Comparison of ENCODE assay signal across 19 cellular contexts in the genomic region with DNA sequence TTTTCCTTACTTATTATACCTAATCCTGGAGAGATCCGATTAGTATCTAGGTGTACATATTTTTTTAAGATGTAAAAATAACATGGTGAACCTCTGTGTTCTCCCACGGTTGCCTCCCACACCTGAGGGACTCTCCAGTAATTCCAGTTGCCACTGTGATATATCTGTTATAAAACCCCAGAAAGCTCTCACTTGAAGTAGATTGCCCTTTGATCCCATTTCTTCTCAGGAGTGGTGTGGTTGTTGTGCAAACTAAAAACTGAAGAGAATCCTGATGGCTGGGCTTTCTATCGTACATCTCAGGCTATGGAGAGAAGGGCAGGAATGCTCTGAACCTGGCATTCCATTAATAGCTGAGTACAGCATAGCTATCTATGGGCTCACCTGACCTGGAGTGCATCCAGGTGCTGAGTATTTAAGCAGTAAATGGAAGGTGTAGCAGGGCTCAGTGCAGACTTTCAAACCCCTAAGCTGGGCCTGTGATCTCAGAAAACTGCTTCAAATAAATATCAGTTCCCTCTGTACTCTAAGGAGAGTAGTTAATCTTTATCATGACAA. TPM values are rescaled to one million over a fixed set of nuclear protein-coding genes. Genes with fewer than 3 reads are reported as not detected.
A peak's percentile ranks its signal among the peaks of the same experiment; 100 is the strongest.
DNase-seq lines count a peak whose midpoint lies in the region; ATAC-seq, FAIRE-seq and TF ChIP-seq lines count a peak whose summit lies in the region.
"Had no signal": no experiment of that assay in that cellular context is flagged by ENCODE, and none has a peak within 500 bp of the region (broad histone marks: within the 10 kb centered on the region; RNA-seq: fewer than 3 reads in every experiment).

No MANE protein-coding gene starts in this region.

- H2BK5ac ChIP-seq in H1 (ENCODE audit: low read depth, low read length) = no peak overlapping the region

- no peak overlapping the region for H2BK15ac ChIP-seq in H1 (ENCODE audit: low read length)

- H3K4me1 Mint-ChIP-seq in stimulated activated effector memory CD8-positive, alpha-beta T cell treated with anti-CD3 and anti-CD28 coated beads, Interleukin-12 subunit alpha, Interleukin-12 subunit beta, amount 100 ng/mL, for 72 hours = no peaks in the 10 kb centered on the region

- H4K91ac ChIP-seq in H1 (replicated peaks; ENCODE audit: insufficient read length, low read length) = no peak overlapping the region

- no peak overlapping the region for H3K56ac ChIP-seq in H1 (replicated peaks; ENCODE audit: insufficient read length, low read depth, low read length)

- H3K27ac ChIP-seq in RWPE1 (no peak overlapping the region), H1 (ENCODE audit: low read depth, low read length) (no peak overlapping the region), left lung (no peak overlapping the region), sigmoid colon (no peak overlapping the region)
- H3K27ac ChIP-seq: C4-2B had no signal

- H4K5ac ChIP-seq in H1 (ENCODE audit: insufficient read length, low read depth, low read length) = no peak overlapping the region

- no peaks in the 10 kb centered on the region for H3K9me3 ChIP-seq in H1 (ENCODE audit: insufficient read depth in 2 of 2, low read depth in 1 of 2, low read length in 1 of 2)
- H3K9me3 ChIP-seq in left lung = no peaks in the 10 kb centered on the region
- no peaks in the 10 kb centered on the region for H3K9me3 ChIP-seq in sigmoid colon

- H3K27me3 ChIP-seq in H1 (replicated peaks in 1 of 4; ENCODE audit: control insufficient read depth in 3 of 4, extremely low read depth in 1 of 4, insufficient read depth in 3 of 4, low read length in 3 of 4) = no peaks in the 10 kb centered on the region
- H3K27me3 ChIP-seq in left lung = no peaks in the 10 kb centered on the region
- H3K27me3 ChIP-seq in sigmoid colon = no peaks in the 10 kb centered on the region

- peak; percentile 5 for DNase-seq in RWPE1 (ENCODE audit: low spot score)
- no peak for DNase-seq in H1 (ENCODE audit: low read depth in 1 of 2, low spot score in 2 of 2)
- DNase-seq in left lung = peak in 1 of 2 donors; percentile 41
- DNase-seq in stimulated activated effector memory CD8-positive, alpha-beta T cell treated with anti-CD3 and anti-CD28 coated beads, Interleukin-12 subunit alpha, Interleukin-12 subunit beta, amount 100 ng/mL, for 72 hours (ENCODE audit: low spot score in 2 of 2) = no peak
- no peak for DNase-seq in activated CD4-positive, alpha-beta T cell treated with anti-CD3 and anti-CD28 coated beads, Interleukin-2, amount 50 U/mL, for 48 hours
- DNase-seq in sigmoid colon = no peak
- no peak for DNase-seq in GM20000 (ENCODE audit: low spot score)
- DNase-seq: DMS 273 treated with DMSO at 0.1 percent for 48 hours, NCI-H1048, NCI-H1436 treated with DMSO at 0.1 percent for 48 hours, NCI-H2029 treated with DMSO at 0.1 percent for 48 hours, NCI-H524, SIG-M5 had no signal

- H3K9me3 Mint-ChIP-seq in stimulated activated effector memory CD8-positive, alpha-beta T cell treated with anti-CD3 and anti-CD28 coated beads, Interleukin-12 subunit alpha, Interleukin-12 subunit beta, amount 100 ng/mL, for 72 hours = no peaks in the 10 kb centered on the region

- no peaks in the 10 kb centered on the region for H3K36me3 Mint-ChIP-seq in stimulated activated effector memory CD8-positive, alpha-beta T cell treated with anti-CD3 and anti-CD28 coated beads, Interleukin-12 subunit alpha, Interleukin-12 subunit beta, amount 100 ng/mL, for 72 hours

- POLR2A ChIA-PET in RWPE1 (lab: Yijun Ruan, JAX; ENCODE audit: low non-redundant PET) = no interaction called here
- POLR2A ChIA-PET in H1 (lab: Charles Lee; ENCODE audit: partially characterized antibody) = no interaction called here

- TF ChIP-seq CTCF in RWPE1 (conservative IDR thresholded peaks at IDR 0.05; ENCODE audit: low read depth) = no peak
- no peak for TF ChIP-seq CTCF in H1 (IDR thresholded peaks at IDR 0.05; ENCODE audit: control extremely low read depth in 1 of 3, insufficient read depth in 1 of 3, low read depth in 1 of 3, low read length in 3 of 3)
- no peak for TF ChIP-seq CTCF in left lung (IDR thresholded peaks at IDR 0.05)
- TF ChIP-seq CTCF in sigmoid colon (IDR thresholded peaks at IDR 0.05) = no peak
- TF ChIP-seq CTCF in GM20000 (IDR thresholded peaks at IDR 0.05; ENCODE audit: extremely low read depth, missing control alignments) = no peak

- ATAC-seq in left lung (peak; percentile 81), HG02981 (IDR thresholded peaks at IDR 0.05; ENCODE audit: unreplicated experiment) (no peak)
- ATAC-seq in stimulated activated effector memory CD8-positive, alpha-beta T cell treated with anti-CD3 and anti-CD28 coated beads, Interleukin-12 subunit alpha, Interleukin-12 subunit beta, amount 100 ng/mL, for 72 hours = peak; percentile 37

- no peak overlapping the region for H2AK5ac ChIP-seq in H1 (ENCODE audit: low read depth, low read length)

- no peak for TF ChIP-seq RAD21 in H1 (IDR thresholded peaks at IDR 0.05 in 1 of 2, conservative IDR thresholded peaks at IDR 0.05 in 1 of 2; ENCODE audit: low read depth in 2 of 2, low read length in 2 of 2)

- no peak overlapping the region for H3K27ac Mint-ChIP-seq in stimulated activated effector memory CD8-positive, alpha-beta T cell treated with anti-CD3 and anti-CD28 coated beads, Interleukin-12 subunit alpha, Interleukin-12 subunit beta, amount 100 ng/mL, for 72 hours

- H3K14ac ChIP-seq in H1 (ENCODE audit: insufficient read length) = no peak overlapping the region

- whole genome bisulfite sequencing in H1 (ENCODE audit: extremely low coverage in 1 of 2, insufficient coverage in 1 of 2, insufficient read length in 1 of 2, insufficient replicate concordance in 2 of 2, low coverage in 1 of 2, low lambda C conversion rate in 2 of 2, missing lambda C conversion rate in 1 of 2), 2 experiments = 88% methylated on average over 3 of the region's 3 CpGs; no CpG with 5 or more reads in 1 of the 2 experiments
- 17 to 72% methylated on average over 3 of the region's 3 CpGs for WGBS in sigmoid colon, 2 donors

- TF ChIP-seq POLR2A in H1 (IDR thresholded peaks at IDR 0.05; ENCODE audit: control extremely low read depth in 1 of 2, low read depth in 2 of 2, low read length in 2 of 2) (no peak), sigmoid colon (IDR thresholded peaks at IDR 0.05) (no peak)

- CTCF ChIA-PET in RWPE1 (lab: Yijun Ruan, JAX) (no interaction called here), H1 (lab: Charles Lee; ENCODE audit: partially characterized antibody) (interaction anchor here (1.2 to 3.1 kb wide), 3 partner anchors 12 to 335 kb away, joined by 4 to 8 read pairs (median 4); no protein-coding TSS in a partner anchor)

- no peaks in the 10 kb centered on the region for H4K20me1 ChIP-seq in H1 (replicated peaks in 1 of 2; ENCODE audit: control insufficient read depth in 1 of 2, insufficient read depth in 2 of 2, low read length in 2 of 2)

- H2BK120ac ChIP-seq in H1 (replicated peaks; ENCODE audit: low read depth, low read length) = no peak overlapping the region

- no peak overlapping the region for H3K18ac ChIP-seq in H1 (ENCODE audit: extremely low read depth, low read length)

- no peaks in the 10 kb centered on the region for H3K79me1 ChIP-seq in H1 (ENCODE audit: low read depth, low read length)

- no peak overlapping the region for H4K8ac ChIP-seq in H1 (ENCODE audit: extremely low read depth, insufficient read depth, low read length)

- no peak overlapping the region for H3K23ac ChIP-seq in H1 (ENCODE audit: insufficient read length)

- no peak overlapping the region for H3K4me3 ChIP-seq in H1 (ENCODE audit: extremely low read depth in 1 of 4, insufficient read depth in 2 of 4, low read depth in 3 of 4, low read length in 4 of 4)
- H3K4me3 ChIP-seq in left lung = no peak overlapping the region
- H3K4me3 ChIP-seq in sigmoid colon = no peak overlapping the region

- no peaks in the 10 kb centered on the region for H3K79me2 ChIP-seq in H1 (ENCODE audit: control insufficient read depth in 1 of 2, insufficient read depth in 2 of 2, low read length in 2 of 2)

- no peaks in the 10 kb centered on the region for H3K36me3 ChIP-seq in H1 (ENCODE audit: control insufficient read depth in 2 of 4, insufficient read depth in 4 of 4, low read length in 3 of 4)
- H3K36me3 ChIP-seq in left lung = no peaks in the 10 kb centered on the region
- no peaks in the 10 kb centered on the region for H3K36me3 ChIP-seq in sigmoid colon

- no peak overlapping the region for H2BK12ac ChIP-seq in H1 (ENCODE audit: low read depth, low read length)

- intact Hi-C loops in left lung (cut with DNase I) = no loop called here
- intact Hi-C loops in sigmoid colon (cut with DNase I) = no loop called here

- no peak overlapping the region for H3K4me2 ChIP-seq in H1 (ENCODE audit: insufficient read depth in 1 of 2, low read depth in 2 of 2, low read length in 2 of 2)

- H2AFZ ChIP-seq in H1 (ENCODE audit: low read length) = 0 out of 2 replicates have a peak overlapping the region, but pooled peaks have one; percentile 21

- H3K4me3 Mint-ChIP-seq in stimulated activated effector memory CD8-positive, alpha-beta T cell treated with anti-CD3 and anti-CD28 coated beads, Interleukin-12 subunit alpha, Interleukin-12 subunit beta, amount 100 ng/mL, for 72 hours = no peak overlapping the region

- H2BK20ac ChIP-seq in H1 (ENCODE audit: low read length) = no peak overlapping the region

- H3K4me1 ChIP-seq in H1 (replicated peaks in 1 of 4; ENCODE audit: control insufficient read depth in 3 of 4, insufficient read depth in 4 of 4, low read length in 3 of 4) (no peaks in the 10 kb centered on the region), left lung (no peaks in the 10 kb centered on the region), sigmoid colon (no peaks in the 10 kb centered on the region)

- no peaks in the 10 kb centered on the region for H3K23me2 ChIP-seq in H1 (ENCODE audit: low read depth, low read length)

- no peak for TF ChIP-seq EP300 in H1 (IDR thresholded peaks at IDR 0.05; ENCODE audit: borderline replicate concordance in 1 of 2, low read depth in 2 of 2, low read length in 2 of 2)
- no peak for TF ChIP-seq EP300 in sigmoid colon (IDR thresholded peaks at IDR 0.05)

- no peak for FAIRE-seq in H1 (lab: Jason Lieb, UNC)
- FAIRE-seq: H54, RCC 7860 had no signal

- no peak overlapping the region for H3K4ac ChIP-seq in H1 (replicated peaks; ENCODE audit: insufficient read length, low read depth, low read length)

- H3K9ac ChIP-seq in H1 (replicated peaks in 1 of 4; ENCODE audit: extremely low read depth in 1 of 4, low read depth in 3 of 4, low read length in 3 of 4) = no peak overlapping the region

RNA-seq across cellular contexts. Expression of a gene that starts 40.9 kb away (rescaled TPM):
- 0.13 TPM in 1 of 2 replicates, not detected in the other for total RNA-seq in H1 (2021; fragmentation: NEBNext Ultra II Directional; extraction: Animal tissue kit (Norgen Biotek cat#: 25700))
- polyA plus RNA-seq in H1 (2011; rRNA removed) = 0.09 TPM in 1 of 2 replicates, not detected in the other
- 0.04 TPM for polyA plus RNA-seq in H1 (2011; cell fraction: cytosol; rRNA removed)
- polyA plus RNA-seq in H1 (2011; cell fraction: nucleus; rRNA removed) = 0.04 TPM
- polyA plus RNA-seq in H1 (2012, experiment 1 of 2) = 0.13 to 0.21 TPM in 2 of 4 replicates, not detected in the others
- not detected for polyA plus RNA-seq in H1 (2012, experiment 2 of 2)
- polyA plus RNA-seq in H1 (2013, experiment 1 of 2) = 0.16 TPM
- 0.33 TPM for polyA plus RNA-seq in H1 (2013, experiment 2 of 2)
- not detected in 2 replicates for polyA minus RNA-seq in H1 (2011; rRNA and poly(A)+ RNA removed)
- not detected for polyA minus RNA-seq in H1 (2011; cell fraction: cytosol; rRNA and poly(A)+ RNA removed)
- not detected for polyA minus RNA-seq in H1 (2011; cell fraction: nucleus; rRNA and poly(A)+ RNA removed)
- total RNA-seq in left lung = not detected
- total RNA-seq in sigmoid colon = not detected
- polyA plus RNA-seq in sigmoid colon = not detected
- total RNA-seq: HT-29, MCF 10A had no signal
